In genomic region chr2:156332452-156333273, GRCh38 we compare ENCODE assay signal across 8 cellular contexts. TPM values are rescaled to one million over a fixed set of nuclear protein-coding genes. Genes with fewer than 3 reads are reported as not detected.
DNase-seq lines count a peak whose midpoint lies in the region; ATAC-seq and TF ChIP-seq lines count a peak whose summit lies in the region.

Gene NR4A2 (minus strand): TSS chr2:156332721. CDS start chr2:156330186, 2,535 bp downstream.

- H3K36me3 Mint-ChIP-seq in activated naive CD8-positive, alpha-beta T cell treated with anti-CD3 and anti-CD28 coated beads, Interleukin-2, amount 50 U/mL, for 24 hours (ENCODE audit: low read depth), result peaks cover 50% of the 10 kb centered on the region
- H3K36me3 Mint-ChIP-seq in type B pancreatic cell, result peaks cover 11% of the 10 kb centered on the region

- no peaks in the 10 kb centered on the region for H3K9me3 Mint-ChIP-seq in activated naive CD8-positive, alpha-beta T cell treated with anti-CD3 and anti-CD28 coated beads, Interleukin-2, amount 50 U/mL, for 24 hours
- H3K9me3 Mint-ChIP-seq in type B pancreatic cell, result no peaks in the 10 kb centered on the region

- no peak for TF ChIP-seq CTCF in GM10266 (IDR thresholded peaks at IDR 0.05; ENCODE audit: control insufficient read depth, insufficient read depth, low read depth, missing control alignments)
- TF ChIP-seq CTCF in type B pancreatic cell (conservative IDR thresholded peaks at IDR 0.05), result no peak

- ATAC-seq in HG02588 (IDR thresholded peaks at IDR 0.05; ENCODE audit: unreplicated experiment), result peak; percentile 76
- peak; percentile 70 for ATAC-seq in activated naive CD8-positive, alpha-beta T cell treated with anti-CD3 and anti-CD28 coated beads, Interleukin-2, amount 50 U/mL, for 24 hours

- H3K4me1 Mint-ChIP-seq in activated naive CD8-positive, alpha-beta T cell treated with anti-CD3 and anti-CD28 coated beads, Interleukin-2, amount 50 U/mL, for 24 hours, result peaks cover 64% of the 10 kb centered on the region
- H3K4me1 Mint-ChIP-seq in type B pancreatic cell (ENCODE audit: unreplicated experiment), result peaks cover 18% of the 10 kb centered on the region

- H3K27me3 Mint-ChIP-seq in activated naive CD8-positive, alpha-beta T cell treated with anti-CD3 and anti-CD28 coated beads, Interleukin-2, amount 50 U/mL, for 24 hours, result peaks cover 12% of the 10 kb centered on the region
- peaks cover 46% of the 10 kb centered on the region for H3K27me3 Mint-ChIP-seq in type B pancreatic cell

- intact Hi-C loops in cardiac septum (cut with DNase I), result loop anchor here (2.0 to 10.0 kb wide), 4 partner anchors 132 to 852 kb away; no protein-coding TSS in a partner anchor

- H3K4me3 Mint-ChIP-seq in activated naive CD8-positive, alpha-beta T cell treated with anti-CD3 and anti-CD28 coated beads, Interleukin-2, amount 50 U/mL, for 24 hours, result peak within 1 kb of the TSS; percentile 91
- H3K4me3 Mint-ChIP-seq in type B pancreatic cell, result peak within 1 kb of the TSS; percentile 88

- H3K27ac Mint-ChIP-seq in activated naive CD8-positive, alpha-beta T cell treated with anti-CD3 and anti-CD28 coated beads, Interleukin-2, amount 50 U/mL, for 24 hours, result peak within 1 kb of the TSS; percentile 99
- H3K27ac Mint-ChIP-seq in type B pancreatic cell, result peak within 1 kb of the TSS; percentile 100

- DNase-seq in GM10266 (ENCODE audit: extremely low spot score) (peak; percentile 87), NCI-H1105 (lab: John Stamatoyannopoulos, UW) (peak; percentile 64), SW 1271 (lab: John Stamatoyannopoulos, UW) (peak; percentile 65 to 89), cardiac septum (ENCODE audit: low spot score) (peak; percentile 95), pons (ENCODE audit: low spot score) (peak; percentile 90), type B pancreatic cell (ENCODE audit: extremely low spot score, unreplicated experiment) (peak; percentile 79)
- DNase-seq in activated naive CD8-positive, alpha-beta T cell treated with anti-CD3 and anti-CD28 coated beads, Interleukin-2, amount 50 U/mL, for 24 hours, result peak; percentile 90

RNA-seq across cellular contexts. Expression of gene NR4A2, which starts in this region (rescaled TPM):
- total RNA-seq in cardiac septum, result 1.1 TPM
- total RNA-seq in type B pancreatic cell (ENCODE audit: low replicate concordance), result 4.4 and 11.0 TPM in 2 replicates

Comparison
In these comparisons a context has a peak if more than half of its experiments do, and no peak if none do; other contexts are left out.
1. Peak in every context shown above with its lines: DNase-seq and ATAC-seq.